1 cellular context compared by ENCODE assay signal in the genomic region with DNA sequence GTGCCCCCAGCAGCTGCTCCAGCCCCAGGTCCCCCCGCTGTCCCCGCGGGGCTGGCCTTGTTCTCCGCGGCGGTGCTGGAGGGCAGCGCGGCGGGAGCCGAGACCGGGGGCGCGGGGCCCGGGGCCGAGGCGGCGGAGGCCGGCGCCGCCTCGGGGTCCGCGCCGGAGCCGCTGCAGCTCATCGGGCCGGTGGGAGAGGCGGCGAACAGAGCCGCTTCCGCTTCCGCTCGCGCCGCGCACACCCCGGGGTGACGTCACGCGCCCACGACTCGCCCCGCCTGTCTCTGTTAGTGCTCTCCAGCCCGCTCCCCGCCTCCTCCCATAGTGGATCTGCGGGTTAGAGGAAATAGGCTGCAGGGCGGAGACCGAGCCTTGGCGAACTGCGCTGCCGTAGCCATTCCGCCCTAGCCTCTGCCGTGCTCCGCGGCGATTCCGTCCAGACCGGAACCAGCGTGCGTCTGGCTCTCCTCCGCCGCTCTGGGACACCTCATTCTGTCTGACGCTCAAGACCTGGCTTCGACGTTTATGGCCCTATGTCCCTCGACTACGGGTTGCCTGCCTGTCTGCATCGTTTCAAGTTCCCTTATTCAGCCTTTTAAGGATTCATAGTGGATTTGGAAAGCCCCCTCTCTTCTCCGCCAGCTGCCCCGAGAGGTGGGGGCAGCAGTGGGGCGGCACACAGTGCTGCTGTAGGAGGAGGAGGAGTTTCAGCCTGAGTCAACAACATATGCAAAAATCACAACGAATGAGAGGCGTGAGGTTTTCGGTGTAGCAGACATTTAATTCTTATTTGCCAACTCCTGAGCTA.
TF ChIP-seq lines count a peak whose summit lies in the region.

TSS of gene TAF10 (minus strand) at position 209 of the 808 bp plus-strand sequence. CDS start at position 182, 27 bp downstream.

TF ChIP-seq in H1, 55 proteins besides CTCF, POLR2A, EP300 and RAD21:
- TF ChIP-seq HDAC2 (IDR thresholded peaks at IDR 0.05; ENCODE audit: borderline replicate concordance in 1 of 2, low read depth in 2 of 2, low read length in 2 of 2), result no peak; a peak in 1 of 4 replicates
- peak in 1 of 2 experiments; percentile 20; a peak in 1 of 4 replicates for TF ChIP-seq SIN3A (conservative IDR thresholded peaks at IDR 0.05 in 1 of 2, IDR thresholded peaks at IDR 0.05 in 1 of 2; ENCODE audit: low read depth in 1 of 2, low read length in 2 of 2)
- TF ChIP-seq RFX5 (IDR thresholded peaks at IDR 0.05; ENCODE audit: borderline replicate concordance, low read depth, low read length), result no peak
- TF ChIP-seq RBBP5 (IDR thresholded peaks at IDR 0.05; ENCODE audit: borderline replicate concordance, low read depth, low read length), result no peak
- TF ChIP-seq TCF12 (IDR thresholded peaks at IDR 0.05; ENCODE audit: low read depth, low read length), result no peak
- 0 out of 2 replicates have a peak, but pooled peaks have one; percentile 5 for TF ChIP-seq CHD2 (IDR thresholded peaks at IDR 0.05; ENCODE audit: low read length)
- TF ChIP-seq CEBPB (IDR thresholded peaks at IDR 0.05; ENCODE audit: low read depth, low read length), result no peak
- peak; percentile 80 for TF ChIP-seq GABPA (IDR thresholded peaks at IDR 0.05; ENCODE audit: borderline replicate concordance, insufficient read depth, low read length)
- TF ChIP-seq SRF (IDR thresholded peaks at IDR 0.05; ENCODE audit: low read depth, low read length), result no peak
- no peak for TF ChIP-seq SIX5 (IDR thresholded peaks at IDR 0.05; ENCODE audit: low read depth, low read length)
- TF ChIP-seq SP2 (IDR thresholded peaks at IDR 0.05; ENCODE audit: low read length), result no peak
- TF ChIP-seq SAP30 (IDR thresholded peaks at IDR 0.05; ENCODE audit: insufficient read depth, insufficient replicate concordance, low read length), result peak; percentile 42
- no peak for TF ChIP-seq KDM1A (IDR thresholded peaks at IDR 0.05; ENCODE audit: borderline replicate concordance, low read length)
- TF ChIP-seq SIRT6 (IDR thresholded peaks at IDR 0.05; ENCODE audit: low read length), result no peak
- TF ChIP-seq MAFK (IDR thresholded peaks at IDR 0.05; ENCODE audit: low read depth, low read length), result no peak
- TF ChIP-seq CREB1 (IDR thresholded peaks at IDR 0.05), result peak; percentile 94
- TF ChIP-seq SP4 (IDR thresholded peaks at IDR 0.05; ENCODE audit: low read length), result 0 out of 2 replicates have a peak, but pooled peaks have one; percentile 73
- TF ChIP-seq RNF2 (IDR thresholded peaks at IDR 0.05; ENCODE audit: borderline replicate concordance, low read depth, low read length, missing control alignments, poor library complexity, severe bottlenecking), result no peak
- TF ChIP-seq PHF8 (conservative IDR thresholded peaks at IDR 0.05; ENCODE audit: low read depth, low read length), result peak; percentile 95
- TF ChIP-seq, protein P1, sequence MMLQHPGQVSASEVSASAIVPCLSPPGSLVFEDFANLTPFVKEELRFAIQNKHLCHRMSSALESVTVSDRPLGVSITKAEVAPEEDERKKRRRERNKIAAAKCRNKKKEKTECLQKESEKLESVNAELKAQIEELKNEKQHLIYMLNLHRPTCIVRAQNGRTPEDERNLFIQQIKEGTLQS (IDR thresholded peaks at IDR 0.05; ENCODE audit: insufficient read depth, low read depth, low read length), result no peak
- TF ChIP-seq, protein P2, sequence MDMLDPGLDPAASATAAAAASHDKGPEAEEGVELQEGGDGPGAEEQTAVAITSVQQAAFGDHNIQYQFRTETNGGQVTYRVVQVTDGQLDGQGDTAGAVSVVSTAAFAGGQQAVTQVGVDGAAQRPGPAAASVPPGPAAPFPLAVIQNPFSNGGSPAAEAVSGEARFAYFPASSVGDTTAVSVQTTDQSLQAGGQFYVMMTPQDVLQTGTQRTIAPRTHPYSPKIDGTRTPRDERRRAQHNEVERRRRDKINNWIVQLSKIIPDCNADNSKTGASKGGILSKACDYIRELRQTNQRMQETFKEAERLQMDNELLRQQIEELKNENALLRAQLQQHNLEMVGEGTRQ (IDR thresholded peaks at IDR 0.05; ENCODE audit: low read length), result no peak
- peak; percentile 88 for TF ChIP-seq TBP (IDR thresholded peaks at IDR 0.05; ENCODE audit: low read depth, low read length)
- no peak for TF ChIP-seq EGR1 (IDR thresholded peaks at IDR 0.05; ENCODE audit: borderline replicate concordance, low read depth, low read length)
- TF ChIP-seq, protein P3, sequence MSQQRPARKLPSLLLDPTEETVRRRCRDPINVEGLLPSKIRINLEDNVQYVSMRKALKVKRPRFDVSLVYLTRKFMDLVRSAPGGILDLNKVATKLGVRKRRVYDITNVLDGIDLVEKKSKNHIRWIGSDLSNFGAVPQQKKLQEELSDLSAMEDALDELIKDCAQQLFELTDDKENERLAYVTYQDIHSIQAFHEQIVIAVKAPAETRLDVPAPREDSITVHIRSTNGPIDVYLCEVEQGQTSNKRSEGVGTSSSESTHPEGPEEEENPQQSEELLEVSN (IDR thresholded peaks at IDR 0.05), result peak; percentile 46
- peak; percentile 44; the same call in 1 of the 2 replicates for TF ChIP-seq BACH1 (IDR thresholded peaks at IDR 0.05; ENCODE audit: low read length)
- TF ChIP-seq ATF2 (IDR thresholded peaks at IDR 0.05; ENCODE audit: low read length), result peak; percentile 70
- peak; percentile 88 for TF ChIP-seq TAF1 (IDR thresholded peaks at IDR 0.05; ENCODE audit: low read depth, low read length)
- TF ChIP-seq HDAC6 (IDR thresholded peaks at IDR 0.05; ENCODE audit: low read depth, low read length), result no peak
- no peak for TF ChIP-seq BCL11A (IDR thresholded peaks at IDR 0.05; ENCODE audit: low read depth in 2 of 2, low read length in 2 of 2)
- TF ChIP-seq, protein P4, sequence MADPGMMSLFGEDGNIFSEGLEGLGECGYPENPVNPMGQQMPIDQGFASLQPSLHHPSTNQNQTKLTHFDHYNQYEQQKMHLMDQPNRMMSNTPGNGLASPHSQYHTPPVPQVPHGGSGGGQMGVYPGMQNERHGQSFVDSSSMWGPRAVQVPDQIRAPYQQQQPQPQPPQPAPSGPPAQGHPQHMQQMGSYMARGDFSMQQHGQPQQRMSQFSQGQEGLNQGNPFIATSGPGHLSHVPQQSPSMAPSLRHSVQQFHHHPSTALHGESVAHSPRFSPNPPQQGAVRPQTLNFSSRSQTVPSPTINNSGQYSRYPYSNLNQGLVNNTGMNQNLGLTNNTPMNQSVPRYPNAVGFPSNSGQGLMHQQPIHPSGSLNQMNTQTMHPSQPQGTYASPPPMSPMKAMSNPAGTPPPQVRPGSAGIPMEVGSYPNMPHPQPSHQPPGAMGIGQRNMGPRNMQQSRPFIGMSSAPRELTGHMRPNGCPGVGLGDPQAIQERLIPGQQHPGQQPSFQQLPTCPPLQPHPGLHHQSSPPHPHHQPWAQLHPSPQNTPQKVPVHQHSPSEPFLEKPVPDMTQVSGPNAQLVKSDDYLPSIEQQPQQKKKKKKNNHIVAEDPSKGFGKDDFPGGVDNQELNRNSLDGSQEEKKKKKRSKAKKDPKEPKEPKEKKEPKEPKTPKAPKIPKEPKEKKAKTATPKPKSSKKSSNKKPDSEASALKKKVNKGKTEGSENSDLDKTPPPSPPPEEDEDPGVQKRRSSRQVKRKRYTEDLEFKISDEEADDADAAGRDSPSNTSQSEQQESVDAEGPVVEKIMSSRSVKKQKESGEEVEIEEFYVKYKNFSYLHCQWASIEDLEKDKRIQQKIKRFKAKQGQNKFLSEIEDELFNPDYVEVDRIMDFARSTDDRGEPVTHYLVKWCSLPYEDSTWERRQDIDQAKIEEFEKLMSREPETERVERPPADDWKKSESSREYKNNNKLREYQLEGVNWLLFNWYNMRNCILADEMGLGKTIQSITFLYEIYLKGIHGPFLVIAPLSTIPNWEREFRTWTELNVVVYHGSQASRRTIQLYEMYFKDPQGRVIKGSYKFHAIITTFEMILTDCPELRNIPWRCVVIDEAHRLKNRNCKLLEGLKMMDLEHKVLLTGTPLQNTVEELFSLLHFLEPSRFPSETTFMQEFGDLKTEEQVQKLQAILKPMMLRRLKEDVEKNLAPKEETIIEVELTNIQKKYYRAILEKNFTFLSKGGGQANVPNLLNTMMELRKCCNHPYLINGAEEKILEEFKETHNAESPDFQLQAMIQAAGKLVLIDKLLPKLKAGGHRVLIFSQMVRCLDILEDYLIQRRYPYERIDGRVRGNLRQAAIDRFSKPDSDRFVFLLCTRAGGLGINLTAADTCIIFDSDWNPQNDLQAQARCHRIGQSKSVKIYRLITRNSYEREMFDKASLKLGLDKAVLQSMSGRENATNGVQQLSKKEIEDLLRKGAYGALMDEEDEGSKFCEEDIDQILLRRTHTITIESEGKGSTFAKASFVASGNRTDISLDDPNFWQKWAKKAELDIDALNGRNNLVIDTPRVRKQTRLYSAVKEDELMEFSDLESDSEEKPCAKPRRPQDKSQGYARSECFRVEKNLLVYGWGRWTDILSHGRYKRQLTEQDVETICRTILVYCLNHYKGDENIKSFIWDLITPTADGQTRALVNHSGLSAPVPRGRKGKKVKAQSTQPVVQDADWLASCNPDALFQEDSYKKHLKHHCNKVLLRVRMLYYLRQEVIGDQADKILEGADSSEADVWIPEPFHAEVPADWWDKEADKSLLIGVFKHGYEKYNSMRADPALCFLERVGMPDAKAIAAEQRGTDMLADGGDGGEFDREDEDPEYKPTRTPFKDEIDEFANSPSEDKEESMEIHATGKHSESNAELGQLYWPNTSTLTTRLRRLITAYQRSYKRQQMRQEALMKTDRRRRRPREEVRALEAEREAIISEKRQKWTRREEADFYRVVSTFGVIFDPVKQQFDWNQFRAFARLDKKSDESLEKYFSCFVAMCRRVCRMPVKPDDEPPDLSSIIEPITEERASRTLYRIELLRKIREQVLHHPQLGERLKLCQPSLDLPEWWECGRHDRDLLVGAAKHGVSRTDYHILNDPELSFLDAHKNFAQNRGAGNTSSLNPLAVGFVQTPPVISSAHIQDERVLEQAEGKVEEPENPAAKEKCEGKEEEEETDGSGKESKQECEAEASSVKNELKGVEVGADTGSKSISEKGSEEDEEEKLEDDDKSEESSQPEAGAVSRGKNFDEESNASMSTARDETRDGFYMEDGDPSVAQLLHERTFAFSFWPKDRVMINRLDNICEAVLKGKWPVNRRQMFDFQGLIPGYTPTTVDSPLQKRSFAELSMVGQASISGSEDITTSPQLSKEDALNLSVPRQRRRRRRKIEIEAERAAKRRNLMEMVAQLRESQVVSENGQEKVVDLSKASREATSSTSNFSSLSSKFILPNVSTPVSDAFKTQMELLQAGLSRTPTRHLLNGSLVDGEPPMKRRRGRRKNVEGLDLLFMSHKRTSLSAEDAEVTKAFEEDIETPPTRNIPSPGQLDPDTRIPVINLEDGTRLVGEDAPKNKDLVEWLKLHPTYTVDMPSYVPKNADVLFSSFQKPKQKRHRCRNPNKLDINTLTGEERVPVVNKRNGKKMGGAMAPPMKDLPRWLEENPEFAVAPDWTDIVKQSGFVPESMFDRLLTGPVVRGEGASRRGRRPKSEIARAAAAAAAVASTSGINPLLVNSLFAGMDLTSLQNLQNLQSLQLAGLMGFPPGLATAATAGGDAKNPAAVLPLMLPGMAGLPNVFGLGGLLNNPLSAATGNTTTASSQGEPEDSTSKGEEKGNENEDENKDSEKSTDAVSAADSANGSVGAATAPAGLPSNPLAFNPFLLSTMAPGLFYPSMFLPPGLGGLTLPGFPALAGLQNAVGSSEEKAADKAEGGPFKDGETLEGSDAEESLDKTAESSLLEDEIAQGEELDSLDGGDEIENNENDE (IDR thresholded peaks at IDR 0.05; ENCODE audit: insufficient replicate concordance, low read length), result no peak
- no peak for TF ChIP-seq SP1 (IDR thresholded peaks at IDR 0.05; ENCODE audit: low read depth, low read length)
- peak; percentile 56 for TF ChIP-seq KDM4A (IDR thresholded peaks at IDR 0.05; ENCODE audit: low read depth, low read length, severe bottlenecking)
- peak; percentile 94; the same call in 1 of the 2 replicates for TF ChIP-seq POLR2AphosphoS5 (IDR thresholded peaks at IDR 0.05; ENCODE audit: low read depth, low read length)
- TF ChIP-seq, protein P5, sequence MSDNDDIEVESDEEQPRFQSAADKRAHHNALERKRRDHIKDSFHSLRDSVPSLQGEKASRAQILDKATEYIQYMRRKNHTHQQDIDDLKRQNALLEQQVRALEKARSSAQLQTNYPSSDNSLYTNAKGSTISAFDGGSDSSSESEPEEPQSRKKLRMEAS (IDR thresholded peaks at IDR 0.05), result peak; percentile 59
- TF ChIP-seq POU5F1 (IDR thresholded peaks at IDR 0.05; ENCODE audit: low read depth, low read length), result no peak
- no peak for TF ChIP-seq EZH2 (IDR thresholded peaks at IDR 0.05; ENCODE audit: low read depth, low read length, severe bottlenecking)
- peak; percentile 64 for TF ChIP-seq TAF7 (optimal IDR thresholded peaks at IDR 0.05; ENCODE audit: borderline replicate concordance, low read depth, low read length)
- TF ChIP-seq FOSL1 (IDR thresholded peaks at IDR 0.05; ENCODE audit: insufficient read depth, low read depth, low read length), result no peak
- TF ChIP-seq KDM5A (IDR thresholded peaks at IDR 0.05; ENCODE audit: low read length), result no peak
- TF ChIP-seq CBX5 (IDR thresholded peaks at IDR 0.05; ENCODE audit: low read depth, low read length), result no peak
- no peak for TF ChIP-seq NRF1 (IDR thresholded peaks at IDR 0.05; ENCODE audit: low read depth, low read length)
- TF ChIP-seq YY1 (IDR thresholded peaks at IDR 0.05; ENCODE audit: low read depth, low read length), result 0 out of 2 replicates have a peak, but pooled peaks have one; percentile 17
- TF ChIP-seq NANOG (IDR thresholded peaks at IDR 0.05; ENCODE audit: insufficient read depth, low read depth, low read length, poor library complexity, severe bottlenecking), result no peak
- TF ChIP-seq TEAD4 (IDR thresholded peaks at IDR 0.05; ENCODE audit: low read depth, low read length), result no peak
- TF ChIP-seq JUN (IDR thresholded peaks at IDR 0.05; ENCODE audit: low read depth, low read length), result peak; percentile 67; the same call in 1 of the 2 replicates
- TF ChIP-seq BRCA1 (IDR thresholded peaks at IDR 0.05; ENCODE audit: low read depth, low read length), result no peak
- peak; percentile 89 for TF ChIP-seq JUND (IDR thresholded peaks at IDR 0.05; ENCODE audit: low read length)
- no peak for TF ChIP-seq GTF2F1 (IDR thresholded peaks at IDR 0.05; ENCODE audit: borderline replicate concordance, low read depth, low read length)
- no peak for TF ChIP-seq CHD1 (IDR thresholded peaks at IDR 0.05; ENCODE audit: low read depth, low read length)
- TF ChIP-seq RXRA (IDR thresholded peaks at IDR 0.05; ENCODE audit: insufficient read depth, low read depth, low read length), result no peak
- no peak for TF ChIP-seq CBX8 (IDR thresholded peaks at IDR 0.05; ENCODE audit: borderline replicate concordance, low read depth, low read length)
- peak; percentile 92 for TF ChIP-seq ASH2L (IDR thresholded peaks at IDR 0.05; ENCODE audit: low read length)
- TF ChIP-seq CTBP2 (IDR thresholded peaks at IDR 0.05; ENCODE audit: borderline replicate concordance, insufficient read depth, insufficient read length, low read length), result no peak
- TF ChIP-seq SUZ12 (IDR thresholded peaks at IDR 0.05; ENCODE audit: low read length), result no peak
- TF ChIP-seq ZNF274 (IDR thresholded peaks at IDR 0.05; ENCODE audit: borderline replicate concordance, extremely low read depth, low read length), result no peak
